In genomic region chr9:23644906-23645305, GRCh38 we compare ENCODE assay signal across 7 cellular contexts.
"Had no signal": no experiment of that assay in that cellular context is flagged by ENCODE, and none has a peak within 500 bp of the region (broad histone marks: within the 10 kb centered on the region; RNA-seq: fewer than 3 reads in every experiment).

No MANE protein-coding gene starts in this region.

- H3K4me3 ChIP-seq: GM23338 had no signal

- DNase-seq: H9, HCEC 1CT, KBM-7 had no signal

- ATAC-seq: GM23338, HepG2 had no signal

- H3K27ac ChIP-seq: HL-60, KMS-11 had no signal
